Comparison of ENCODE assay signal across 16 cellular contexts in the genomic region with DNA sequence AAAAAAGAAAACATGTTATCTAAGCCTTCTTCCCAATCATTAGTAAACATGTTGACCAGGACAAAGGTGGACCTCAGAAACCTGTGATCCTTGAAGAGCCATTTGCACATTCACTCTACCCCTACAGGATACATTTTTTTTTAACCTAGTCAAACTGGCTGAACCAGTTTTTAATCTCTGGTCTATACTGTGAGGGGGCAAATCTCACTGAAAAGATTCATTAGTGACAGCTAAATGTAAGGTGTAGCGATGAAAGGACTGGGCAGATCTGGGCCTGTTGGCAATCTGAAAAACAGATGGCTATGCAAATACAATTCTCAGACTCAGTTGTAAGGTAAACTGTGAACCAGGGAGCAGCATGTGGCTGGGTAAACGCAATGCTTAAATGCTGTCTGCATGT.
DNase-seq lines count a peak whose midpoint lies in the region; ATAC-seq and TF ChIP-seq lines count a peak whose summit lies in the region.
"Had no signal": no experiment of that assay in that cellular context is flagged by ENCODE, and none has a peak within 500 bp of the region (broad histone marks: within the 10 kb centered on the region; RNA-seq: fewer than 3 reads in every experiment).

No MANE protein-coding gene starts in this region.

- peaks cover 74% of the 10 kb centered on the region for H3K4me1 Mint-ChIP-seq in mesothelial cell of epicardium

- peak; percentile 82 for DNase-seq in DMS53 treated with DMSO at 0.1 percent for 48 hours (lab: John Stamatoyannopoulos, UW; ENCODE audit: unreplicated experiment)
- DNase-seq in NCI-H1436 treated with DMSO at 0.1 percent for 48 hours (lab: John Stamatoyannopoulos, UW), result peak; percentile 82
- DNase-seq in body of pancreas, result peak in 3 of 4 donors; percentile 19 to 23 (median 19)
- DNase-seq in mesothelial cell of epicardium (ENCODE audit: low spot score in 2 of 2, unreplicated experiment in 2 of 2), result no peak
- no peak for DNase-seq in tibial artery
- no peak for DNase-seq in activated naive CD4-positive, alpha-beta T cell (lab: John Stamatoyannopoulos, UW)
- no peak for DNase-seq in stimulated activated CD4-positive, alpha-beta T cell treated with anti-CD3 and anti-CD28 coated beads, Interleukin-4, amount 100 ng/mL, for 4 hours
- DNase-seq: AML-193, amniotic stem cell, dorsolateral prefrontal cortex, foreskin fibroblast, GF-D8, Karpas-422, SK-N-SH had no signal

- WGBS in body of pancreas, 2 donors, result 17 to 28% methylated on average over 2 of the region's 2 CpGs

- H3K36me3 ChIP-seq in body of pancreas (replicated peaks in 1 of 2; ENCODE audit: insufficient read depth in 1 of 2, low read depth in 2 of 2) (no peaks in the 10 kb centered on the region), tibial artery (no peaks in the 10 kb centered on the region)

- TF ChIP-seq POLR2A in body of pancreas (IDR thresholded peaks at IDR 0.05), result no peak

- no peak overlapping the region for H3K4me3 Mint-ChIP-seq in mesothelial cell of epicardium

- H3K27ac Mint-ChIP-seq in mesothelial cell of epicardium, result peak overlapping the region; percentile 82

- H3K27ac ChIP-seq in body of pancreas (peak overlapping the region in 3 of 4 donors; percentile 22 to 29 (median 25)), tibial artery (no peak overlapping the region)
- H3K27ac ChIP-seq: dorsolateral prefrontal cortex had no signal

- intact Hi-C loops in body of pancreas (cut with DNase I) (no loop called here), tibial artery (cut with DNase I; ENCODE audit: low total_unique reads) (no loop called here)

- H3K27me3 Mint-ChIP-seq in mesothelial cell of epicardium (ENCODE audit: low read depth), result peaks cover 5% of the 10 kb centered on the region

- H3K36me3 Mint-ChIP-seq in mesothelial cell of epicardium, result no peaks in the 10 kb centered on the region

- TF ChIP-seq CTCF in body of pancreas (IDR thresholded peaks at IDR 0.05) (no peak), mesothelial cell of epicardium (IDR thresholded peaks at IDR 0.05; ENCODE audit: unreplicated experiment) (no peak), tibial artery (IDR thresholded peaks at IDR 0.05) (no peak)

- H3K4me1 ChIP-seq in body of pancreas, result peaks cover 25% of the 10 kb centered on the region
- no peaks in the 10 kb centered on the region for H3K4me1 ChIP-seq in tibial artery

- H3K27me3 ChIP-seq in body of pancreas (no peaks in the 10 kb centered on the region), tibial artery (no peaks in the 10 kb centered on the region)

- H3K9me3 Mint-ChIP-seq in mesothelial cell of epicardium, result no peaks in the 10 kb centered on the region

- H3K4me3 ChIP-seq in body of pancreas (no peak overlapping the region), tibial artery (no peak overlapping the region)
- H3K4me3 ChIP-seq: dorsolateral prefrontal cortex, lung had no signal

- ATAC-seq in body of pancreas (peak; percentile 92), GM21528 (IDR thresholded peaks at IDR 0.05; ENCODE audit: low FRiP score, unreplicated experiment) (no peak)

- no peaks in the 10 kb centered on the region for H3K9me3 ChIP-seq in body of pancreas
- H3K9me3 ChIP-seq in tibial artery, result no peaks in the 10 kb centered on the region
- H3K9me3 ChIP-seq: SK-N-SH had no signal

Comparison
In these comparisons a context has a peak if more than half of its experiments do, and no peak if none do; other contexts are left out.
1. DNase-seq: peak in DMS53 treated with DMSO at 0.1 percent for 48 hours (single experiment), NCI-H1436 treated with DMSO at 0.1 percent for 48 hours (single experiment) and body of pancreas (3 of 4); none in mesothelial cell of epicardium (0 of 2), tibial artery (0 of 2), activated naive CD4-positive, alpha-beta T cell (0 of 4) and stimulated activated CD4-positive, alpha-beta T cell treated with anti-CD3 and anti-CD28 coated beads, Interleukin-4, amount 100 ng/mL, for 4 hours (0 of 2).
2. H3K27ac ChIP-seq: peak in body of pancreas (3 of 4); none in tibial artery (0 of 2).